24 cellular contexts compared by ENCODE assay signal in the genomic region with DNA sequence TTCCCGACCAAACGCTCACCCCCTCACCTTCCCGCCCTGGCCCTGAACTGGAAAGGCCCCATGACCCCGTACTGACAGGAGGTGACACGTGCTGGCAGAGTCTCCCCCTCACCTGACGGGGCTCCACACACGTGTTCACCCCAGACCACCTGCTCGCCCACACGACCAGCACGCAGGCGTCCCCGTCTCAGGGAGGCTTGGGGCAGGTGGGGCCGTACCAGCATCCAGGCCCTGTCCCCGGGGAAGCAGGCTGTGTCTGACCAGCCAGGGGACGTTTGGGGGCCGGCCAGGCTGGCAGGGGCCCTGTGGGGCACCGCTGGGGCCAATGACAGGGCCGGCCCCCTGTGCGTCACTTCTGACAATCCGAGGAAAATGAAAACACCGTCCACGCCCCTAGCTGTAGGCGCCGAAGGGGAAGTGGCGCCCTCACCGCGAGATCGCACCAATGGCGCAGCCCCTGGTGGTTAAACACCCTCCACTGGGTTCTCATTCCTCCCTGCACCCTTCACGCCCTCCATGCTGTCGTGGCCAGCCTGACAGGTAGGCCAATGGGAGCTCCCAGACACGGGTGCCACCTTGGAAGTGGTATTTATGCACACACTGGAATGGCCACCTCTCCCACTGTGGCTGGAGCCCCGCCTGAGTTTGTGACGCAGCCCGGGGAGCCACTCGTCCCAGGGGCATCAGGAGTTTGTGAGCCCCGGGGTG. TPM values are rescaled to one million over a fixed set of nuclear protein-coding genes. Genes with fewer than 3 reads are reported as not detected.
A peak's percentile ranks its signal among the peaks of the same experiment; 100 is the strongest.
DNase-seq lines count a peak whose midpoint lies in the region; ATAC-seq, FAIRE-seq and TF ChIP-seq lines count a peak whose summit lies in the region.
"Had no signal": no experiment of that assay in that cellular context is flagged by ENCODE, and none has a peak within 500 bp of the region (broad histone marks: within the 10 kb centered on the region; RNA-seq: fewer than 3 reads in every experiment).

No MANE protein-coding gene starts in this region.

- FAIRE-seq in H1 (lab: Jason Lieb, UNC): no peak
- FAIRE-seq: GM12878, RCC 7860 had no signal

- CTCF ChIA-PET in H1 (lab: Charles Lee; ENCODE audit: partially characterized antibody): interaction anchor here (1.2 to 1.4 kb wide), 2 partner anchors 38 to 134 kb away, joined by 3 to 4 read pairs; no protein-coding TSS in a partner anchor

- DNase-seq in 8988T: peak; percentile 59
- peak; percentile 72 for DNase-seq in H7
- no peak for DNase-seq in H1 (ENCODE audit: low read depth in 1 of 2, low spot score in 2 of 2)
- DNase-seq in natural killer cell: peak; percentile 24
- no peak for DNase-seq in activated CD4-positive, alpha-beta T cell treated with anti-CD3 and anti-CD28 coated beads for 1 hour
- DNase-seq: CD4-positive, CD25-positive, alpha-beta regulatory T cell; COR-L47; DND-41; GM23248; HCEC 1CT; MG63; NCI-H1417; NCI-H1694 treated with DMSO at 0.1 percent for 48 hours; NCI-H2081 treated with DMSO at 0.1 percent for 48 hours; NCI-H2171 treated with DMSO at 0.1 percent for 48 hours; NCI-H524 treated with DMSO at 0.1 percent for 48 hours; NCI-H82; OCI-M1 had no signal

- H4K20me1 ChIP-seq in H1 (replicated peaks in 1 of 2; ENCODE audit: control insufficient read depth in 1 of 2, insufficient read depth in 2 of 2, low read length in 2 of 2): peaks cover 6 to 12% of the 10 kb centered on the region in 2 experiments

- H3K27ac Mint-ChIP-seq in natural killer cell: no peak overlapping the region
- H3K27ac Mint-ChIP-seq: CD4-positive, CD25-positive, alpha-beta regulatory T cell had no signal

- TF ChIP-seq CTCF in H1 (IDR thresholded peaks at IDR 0.05; ENCODE audit: control extremely low read depth in 1 of 3, insufficient read depth in 1 of 3, low read depth in 1 of 3, low read length in 3 of 3) (no peak), natural killer cell (IDR thresholded peaks at IDR 0.05) (no peak)

- H3K14ac ChIP-seq in H1 (ENCODE audit: insufficient read length): no peak overlapping the region

- H4K91ac ChIP-seq in H1 (replicated peaks; ENCODE audit: insufficient read length, low read length): no peak overlapping the region

- H3K4me1 ChIP-seq in H1 (replicated peaks in 1 of 4; ENCODE audit: control insufficient read depth in 3 of 4, insufficient read depth in 4 of 4, low read length in 3 of 4): no peaks in the 10 kb centered on the region

- H3K9ac ChIP-seq in H1 (replicated peaks in 1 of 4; ENCODE audit: extremely low read depth in 1 of 4, low read depth in 3 of 4, low read length in 3 of 4): no peak overlapping the region
- H3K9ac ChIP-seq: GM23248 had no signal

- no peak overlapping the region for H3K23ac ChIP-seq in H1 (ENCODE audit: insufficient read length)

- H3K4me3 ChIP-seq in H7 (ENCODE audit: insufficient read depth, low read depth, low read length): no peak overlapping the region
- no peak overlapping the region for H3K4me3 ChIP-seq in H1 (ENCODE audit: extremely low read depth in 1 of 4, insufficient read depth in 2 of 4, low read depth in 3 of 4, low read length in 4 of 4)
- H3K4me3 ChIP-seq: GM12878, GM23248, MG63 had no signal

- no peak overlapping the region for H2BK15ac ChIP-seq in H1 (ENCODE audit: low read length)

- no peak overlapping the region for H2AK5ac ChIP-seq in H1 (ENCODE audit: low read depth, low read length)

- H2BK20ac ChIP-seq in H1 (ENCODE audit: low read length): no peak overlapping the region

- no peaks in the 10 kb centered on the region for H3K79me2 ChIP-seq in H1 (ENCODE audit: control insufficient read depth in 1 of 2, insufficient read depth in 2 of 2, low read length in 2 of 2)

- 91% methylated on average over 35 of the region's 37 CpGs; no CpG with 5 or more reads in 1 of the 2 experiments for WGBS in H1 (ENCODE audit: extremely low coverage in 1 of 2, insufficient coverage in 1 of 2, insufficient read length in 1 of 2, insufficient replicate concordance in 2 of 2, low coverage in 1 of 2, low lambda C conversion rate in 2 of 2, missing lambda C conversion rate in 1 of 2), 2 experiments

- H3K9me3 Mint-ChIP-seq in natural killer cell: no peaks in the 10 kb centered on the region

- H3K18ac ChIP-seq in H1 (ENCODE audit: extremely low read depth, low read length): no peak overlapping the region

- no peaks in the 10 kb centered on the region for H3K4me1 Mint-ChIP-seq in natural killer cell
- H3K4me1 Mint-ChIP-seq: CD4-positive, CD25-positive, alpha-beta regulatory T cell had no signal

- H4K8ac ChIP-seq in H1 (ENCODE audit: extremely low read depth, insufficient read depth, low read length): peak overlapping the region; percentile 25; the same call in 1 of the 2 replicates

- TF ChIP-seq RAD21 in H1 (IDR thresholded peaks at IDR 0.05 in 1 of 2, conservative IDR thresholded peaks at IDR 0.05 in 1 of 2; ENCODE audit: low read depth in 2 of 2, low read length in 2 of 2): no peak

- H2AFZ ChIP-seq in H1 (ENCODE audit: low read length): no peak overlapping the region
- H2AFZ ChIP-seq: GM23248 had no signal

- H3K27me3 ChIP-seq in H7 (ENCODE audit: control insufficient read depth, insufficient read depth, low read length) (no peaks in the 10 kb centered on the region), H1 (replicated peaks in 1 of 4; ENCODE audit: control insufficient read depth in 3 of 4, extremely low read depth in 1 of 4, insufficient read depth in 3 of 4, low read length in 3 of 4) (no peaks in the 10 kb centered on the region)
- H3K27me3 ChIP-seq: MG63 had no signal

- H2BK5ac ChIP-seq in H1 (ENCODE audit: low read depth, low read length): no peak overlapping the region

- H3K23me2 ChIP-seq in H1 (ENCODE audit: low read depth, low read length): no peaks in the 10 kb centered on the region

- POLR2A ChIA-PET in H1 (lab: Charles Lee; ENCODE audit: partially characterized antibody): interaction anchor here (1.3 kb wide), 1 partner anchor 196 kb away, joined by 3 read pairs; no protein-coding TSS in a partner anchor

- intact Hi-C loops in natural killer cell (cut with micrococcal nuclease): no loop called here

- H3K4ac ChIP-seq in H1 (replicated peaks; ENCODE audit: insufficient read length, low read depth, low read length): no peak overlapping the region

- TF ChIP-seq EP300 in H1 (IDR thresholded peaks at IDR 0.05; ENCODE audit: borderline replicate concordance in 1 of 2, low read depth in 2 of 2, low read length in 2 of 2): no peak

- H3K27me3 Mint-ChIP-seq in natural killer cell (ENCODE audit: low read depth in 2 of 2): no peaks in the 10 kb centered on the region
- H3K27me3 Mint-ChIP-seq: CD4-positive, CD25-positive, alpha-beta regulatory T cell had no signal

- no peak overlapping the region for H2BK120ac ChIP-seq in H1 (replicated peaks; ENCODE audit: low read depth, low read length)

- no peak overlapping the region for H2BK12ac ChIP-seq in H1 (ENCODE audit: low read depth, low read length)

- H4K5ac ChIP-seq in H1 (ENCODE audit: insufficient read length, low read depth, low read length): no peak overlapping the region

- no peak overlapping the region for H3K56ac ChIP-seq in H1 (replicated peaks; ENCODE audit: insufficient read length, low read depth, low read length)

- no peaks in the 10 kb centered on the region for H3K36me3 Mint-ChIP-seq in natural killer cell

- ATAC-seq in natural killer cell: peak; percentile 58 to 85 (median 84)
- ATAC-seq in HG03196 (IDR thresholded peaks at IDR 0.05; ENCODE audit: unreplicated experiment): no peak
- no peak for ATAC-seq in GM21390 (IDR thresholded peaks at IDR 0.05; ENCODE audit: unreplicated experiment)
- ATAC-seq: GM12878 had no signal

- no peak overlapping the region for H3K4me2 ChIP-seq in H1 (ENCODE audit: insufficient read depth in 1 of 2, low read depth in 2 of 2, low read length in 2 of 2)

- H3K27ac ChIP-seq in H1 (ENCODE audit: low read depth, low read length): no peak overlapping the region
- H3K27ac ChIP-seq: GM23248 had no signal

- no peaks in the 10 kb centered on the region; the same call in 1 of the 2 replicates for H3K79me1 ChIP-seq in H1 (ENCODE audit: low read depth, low read length)

- no peak overlapping the region for H3K4me3 Mint-ChIP-seq in natural killer cell

- H3K9me3 ChIP-seq in H1 (ENCODE audit: insufficient read depth in 2 of 2, low read depth in 1 of 2, low read length in 1 of 2): no peaks in the 10 kb centered on the region
- H3K9me3 ChIP-seq: MG63 had no signal

- TF ChIP-seq POLR2A in H1 (IDR thresholded peaks at IDR 0.05; ENCODE audit: control extremely low read depth in 1 of 2, low read depth in 2 of 2, low read length in 2 of 2): no peak

- H3K36me3 ChIP-seq in H7 (replicated peaks; ENCODE audit: control insufficient read depth, insufficient read depth, low read length) (peaks cover 1% of the 10 kb centered on the region; the same call in 1 of the 2 replicates), H1 (ENCODE audit: control insufficient read depth in 2 of 4, insufficient read depth in 4 of 4, low read length in 3 of 4) (peaks cover 2 to 38% (median 14%) of the 10 kb centered on the region in 4 experiments; a peak in 6 of 8 replicates)

TF ChIP-seq in H1, 55 proteins besides CTCF, POLR2A, EP300 and RAD21 (continues in another document):
- TF ChIP-seq NRF1 (IDR thresholded peaks at IDR 0.05; ENCODE audit: low read depth, low read length): no peak
- TF ChIP-seq ZNF274 (IDR thresholded peaks at IDR 0.05; ENCODE audit: borderline replicate concordance, extremely low read depth, low read length): no peak

RNA-seq across cellular contexts. Expression of a gene that starts 49.4 kb away (rescaled TPM):
- total RNA-seq in H7 (2014; rRNA removed; shearing (Covaris generic)): 4.9 and 5.7 TPM in 2 replicates
- 6.3 and 7.9 TPM in 2 replicates for total RNA-seq in H1 (2021; fragmentation: NEBNext Ultra II Directional; extraction: Animal tissue kit (Norgen Biotek cat#: 25700))
- 5.5 and 7.8 TPM in 2 replicates for polyA plus RNA-seq in H1 (2011; rRNA removed)
- polyA plus RNA-seq in H1 (2011; cell fraction: cytosol; rRNA removed): 6.4 TPM
- polyA plus RNA-seq in H1 (2011; cell fraction: nucleus; rRNA removed): 32.5 TPM
- 3.0 to 8.7 TPM (median 8.2 TPM) in 4 replicates for polyA plus RNA-seq in H1 (2012, experiment 1 of 2)
- polyA plus RNA-seq in H1 (2012, experiment 2 of 2): 3.8 TPM
- 6.7 TPM for polyA plus RNA-seq in H1 (2013, experiment 1 of 2)
- 5.7 TPM for polyA plus RNA-seq in H1 (2013, experiment 2 of 2)
- 1.2 and 1.3 TPM in 2 replicates for polyA minus RNA-seq in H1 (2011; rRNA and poly(A)+ RNA removed)
- polyA minus RNA-seq in H1 (2011; cell fraction: cytosol; rRNA and poly(A)+ RNA removed): 3.6 TPM
- polyA minus RNA-seq in H1 (2011; cell fraction: nucleus; rRNA and poly(A)+ RNA removed): 4.4 TPM
- total RNA-seq in natural killer cell: not detected
- total RNA-seq: CD4-positive, CD25-positive, alpha-beta regulatory T cell; GM23248; LHCN-M2 had no signal
- polyA plus RNA-seq: BJ; CD4-positive, CD25-positive, alpha-beta regulatory T cell; GM23248 had no signal

RNA-seq across cellular contexts. Expression of a gene that starts 53.9 kb away (rescaled TPM):
- 17.7 and 19.8 TPM in 2 replicates for total RNA-seq in H7 (2014; rRNA removed; shearing (Covaris generic))
- total RNA-seq in H1 (2021; fragmentation: NEBNext Ultra II Directional; extraction: Animal tissue kit (Norgen Biotek cat#: 25700)): 38.6 and 39.7 TPM in 2 replicates
- 23.5 and 37.5 TPM in 2 replicates for polyA plus RNA-seq in H1 (2011; rRNA removed)
- 26.4 TPM for polyA plus RNA-seq in H1 (2011; cell fraction: cytosol; rRNA removed)
- 181 TPM for polyA plus RNA-seq in H1 (2011; cell fraction: nucleus; rRNA removed)
- 27.4 to 47.0 TPM (median 38.9 TPM) in 4 replicates for polyA plus RNA-seq in H1 (2012, experiment 1 of 2)
- 19.5 TPM for polyA plus RNA-seq in H1 (2012, experiment 2 of 2)
- polyA plus RNA-seq in H1 (2013, experiment 1 of 2): 27.2 TPM
- 24.9 TPM for polyA plus RNA-seq in H1 (2013, experiment 2 of 2)
- polyA minus RNA-seq in H1 (2011; rRNA and poly(A)+ RNA removed): 23.8 and 28.1 TPM in 2 replicates
- polyA minus RNA-seq in H1 (2011; cell fraction: cytosol; rRNA and poly(A)+ RNA removed): 33.8 TPM
- 44.5 TPM for polyA minus RNA-seq in H1 (2011; cell fraction: nucleus; rRNA and poly(A)+ RNA removed)
- total RNA-seq in natural killer cell: 10 to 100 TPM; 53.2 to 92.5 (median 81.3) TPM

Comparison
In these comparisons a context has a peak if more than half of its experiments do, and no peak if none do; other contexts are left out.
1. DNase-seq: peak in 8988T (single experiment), H7 (single experiment) and natural killer cell (single experiment); none in H1 (0 of 2) and activated CD4-positive, alpha-beta T cell treated with anti-CD3 and anti-CD28 coated beads for 1 hour (single experiment).
2. ATAC-seq: peak in natural killer cell (3 of 3); none in HG03196 (single experiment) and GM21390 (single experiment).